In the genomic region with DNA sequence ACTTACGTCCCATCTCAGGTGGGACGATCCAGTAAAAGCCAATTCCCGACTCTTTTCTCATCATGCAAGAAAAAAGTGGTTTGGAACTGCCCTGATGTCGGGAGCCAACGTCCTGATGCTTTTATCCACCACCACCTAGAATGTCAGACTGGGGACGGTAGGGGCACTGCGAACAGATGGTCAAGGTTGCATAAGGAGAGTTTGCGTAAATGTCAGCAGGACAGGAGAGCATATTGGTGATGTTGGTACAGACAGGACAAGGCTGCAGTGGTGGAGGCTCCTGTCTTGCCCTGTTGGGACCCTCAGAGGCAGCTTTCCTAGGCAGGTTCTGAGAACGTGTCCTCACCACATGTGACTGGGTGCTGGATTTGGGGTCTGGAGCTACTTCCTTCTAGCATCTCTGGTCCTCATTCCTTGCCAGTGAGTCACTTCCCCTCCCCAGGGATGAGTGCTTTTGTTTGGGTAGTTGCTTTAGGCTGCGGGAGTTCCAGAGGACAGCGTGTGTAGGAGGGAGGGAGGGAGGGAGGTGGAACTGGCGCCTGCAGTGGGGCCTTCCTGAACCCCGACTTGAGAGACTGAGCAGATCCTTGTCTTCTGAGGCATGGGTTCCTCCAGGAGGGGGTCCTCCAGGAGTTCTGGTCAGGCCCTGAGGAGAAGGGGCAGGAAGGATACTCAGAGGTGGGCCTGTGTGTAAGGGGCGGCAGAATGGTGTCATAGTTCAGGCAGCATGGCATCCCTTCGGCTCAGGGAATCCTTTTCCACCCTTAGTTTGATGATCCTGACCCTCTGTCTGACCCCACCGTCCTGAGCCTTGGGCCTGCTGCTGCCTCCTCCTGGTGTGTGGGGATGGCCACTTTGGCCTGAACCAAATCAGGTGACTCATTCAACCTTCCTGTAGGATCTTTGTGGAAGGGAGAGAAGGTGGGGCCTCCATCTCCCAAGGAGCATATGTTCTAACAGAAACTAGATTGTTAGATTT, we compare ENCODE assay signal across 1 cellular context.
TF ChIP-seq lines count a peak whose summit lies in the region.

No MANE protein-coding gene starts in this region.

TF ChIP-seq in GM23338, 12 proteins besides CTCF, POLR2A, EP300 and RAD21 (continued from another document):
- TF ChIP-seq, protein P1, sequence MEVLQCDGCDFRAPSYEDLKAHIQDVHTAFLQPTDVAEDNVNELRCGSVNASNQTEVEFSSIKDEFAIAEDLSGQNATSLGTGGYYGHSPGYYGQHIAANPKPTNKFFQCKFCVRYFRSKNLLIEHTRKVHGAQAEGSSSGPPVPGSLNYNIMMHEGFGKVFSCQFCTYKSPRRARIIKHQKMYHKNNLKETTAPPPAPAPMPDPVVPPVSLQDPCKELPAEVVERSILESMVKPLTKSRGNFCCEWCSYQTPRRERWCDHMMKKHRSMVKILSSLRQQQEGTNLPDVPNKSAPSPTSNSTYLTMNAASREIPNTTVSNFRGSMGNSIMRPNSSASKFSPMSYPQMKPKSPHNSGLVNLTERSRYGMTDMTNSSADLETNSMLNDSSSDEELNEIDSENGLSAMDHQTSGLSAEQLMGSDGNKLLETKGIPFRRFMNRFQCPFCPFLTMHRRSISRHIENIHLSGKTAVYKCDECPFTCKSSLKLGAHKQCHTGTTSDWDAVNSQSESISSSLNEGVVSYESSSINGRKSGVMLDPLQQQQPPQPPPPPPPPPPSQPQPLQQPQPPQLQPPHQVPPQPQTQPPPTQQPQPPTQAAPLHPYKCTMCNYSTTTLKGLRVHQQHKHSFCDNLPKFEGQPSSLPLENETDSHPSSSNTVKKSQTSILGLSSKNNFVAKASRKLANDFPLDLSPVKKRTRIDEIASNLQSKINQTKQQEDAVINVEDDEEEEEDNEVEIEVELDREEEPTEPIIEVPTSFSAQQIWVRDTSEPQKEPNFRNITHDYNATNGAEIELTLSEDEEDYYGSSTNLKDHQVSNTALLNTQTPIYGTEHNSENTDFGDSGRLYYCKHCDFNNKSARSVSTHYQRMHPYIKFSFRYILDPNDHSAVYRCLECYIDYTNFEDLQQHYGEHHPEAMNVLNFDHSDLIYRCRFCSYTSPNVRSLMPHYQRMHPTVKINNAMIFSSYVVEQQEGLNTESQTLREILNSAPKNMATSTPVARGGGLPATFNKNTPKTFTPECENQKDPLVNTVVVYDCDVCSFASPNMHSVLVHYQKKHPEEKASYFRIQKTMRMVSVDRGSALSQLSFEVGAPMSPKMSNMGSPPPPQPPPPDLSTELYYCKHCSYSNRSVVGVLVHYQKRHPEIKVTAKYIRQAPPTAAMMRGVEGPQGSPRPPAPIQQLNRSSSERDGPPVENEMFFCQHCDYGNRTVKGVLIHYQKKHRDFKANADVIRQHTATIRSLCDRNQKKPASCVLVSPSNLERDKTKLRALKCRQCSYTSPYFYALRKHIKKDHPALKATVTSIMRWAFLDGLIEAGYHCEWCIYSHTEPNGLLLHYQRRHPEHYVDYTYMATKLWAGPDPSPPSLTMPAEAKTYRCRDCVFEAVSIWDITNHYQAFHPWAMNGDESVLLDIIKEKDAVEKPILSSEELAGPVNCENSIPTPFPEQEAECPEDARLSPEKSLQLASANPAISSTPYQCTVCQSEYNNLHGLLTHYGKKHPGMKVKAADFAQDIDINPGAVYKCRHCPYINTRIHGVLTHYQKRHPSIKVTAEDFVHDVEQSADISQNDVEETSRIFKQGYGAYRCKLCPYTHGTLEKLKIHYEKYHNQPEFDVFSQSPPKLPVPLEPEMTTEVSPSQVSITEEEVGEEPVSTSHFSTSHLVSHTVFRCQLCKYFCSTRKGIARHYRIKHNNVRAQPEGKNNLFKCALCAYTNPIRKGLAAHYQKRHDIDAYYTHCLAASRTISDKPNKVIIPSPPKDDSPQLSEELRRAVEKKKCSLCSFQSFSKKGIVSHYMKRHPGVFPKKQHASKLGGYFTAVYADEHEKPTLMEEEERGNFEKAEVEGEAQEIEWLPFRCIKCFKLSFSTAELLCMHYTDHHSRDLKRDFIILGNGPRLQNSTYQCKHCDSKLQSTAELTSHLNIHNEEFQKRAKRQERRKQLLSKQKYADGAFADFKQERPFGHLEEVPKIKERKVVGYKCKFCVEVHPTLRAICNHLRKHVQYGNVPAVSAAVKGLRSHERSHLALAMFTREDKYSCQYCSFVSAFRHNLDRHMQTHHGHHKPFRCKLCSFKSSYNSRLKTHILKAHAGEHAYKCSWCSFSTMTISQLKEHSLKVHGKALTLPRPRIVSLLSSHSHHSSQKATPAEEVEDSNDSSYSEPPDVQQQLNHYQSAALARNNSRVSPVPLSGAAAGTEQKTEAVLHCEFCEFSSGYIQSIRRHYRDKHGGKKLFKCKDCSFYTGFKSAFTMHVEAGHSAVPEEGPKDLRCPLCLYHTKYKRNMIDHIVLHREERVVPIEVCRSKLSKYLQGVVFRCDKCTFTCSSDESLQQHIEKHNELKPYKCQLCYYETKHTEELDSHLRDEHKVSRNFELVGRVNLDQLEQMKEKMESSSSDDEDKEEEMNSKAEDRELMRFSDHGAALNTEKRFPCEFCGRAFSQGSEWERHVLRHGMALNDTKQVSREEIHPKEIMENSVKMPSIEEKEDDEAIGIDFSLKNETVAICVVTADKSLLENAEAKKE (CRISPR knock-in tag; IDR thresholded peaks at IDR 0.05) = no peak
- TF ChIP-seq EZH2 (IDR thresholded peaks at IDR 0.05; ENCODE audit: low read depth, unreplicated experiment) (no peak), EZH2phosphoT487 (IDR thresholded peaks at IDR 0.05; ENCODE audit: unreplicated experiment) (no peak), NANOG (IDR thresholded peaks at IDR 0.05; ENCODE audit: borderline replicate concordance) (no peak), JUNB (IDR thresholded peaks at IDR 0.05; ENCODE audit: unreplicated experiment) (no peak), ZNF114 (CRISPR knock-in tag; IDR thresholded peaks at IDR 0.05) (no peak), STAT1 (IDR thresholded peaks at IDR 0.05; ENCODE audit: unreplicated experiment) (no peak), POLR2AphosphoS5 (IDR thresholded peaks at IDR 0.05; ENCODE audit: low read depth) (no peak)
